9 cellular contexts compared by ENCODE assay signal in the genomic region with DNA sequence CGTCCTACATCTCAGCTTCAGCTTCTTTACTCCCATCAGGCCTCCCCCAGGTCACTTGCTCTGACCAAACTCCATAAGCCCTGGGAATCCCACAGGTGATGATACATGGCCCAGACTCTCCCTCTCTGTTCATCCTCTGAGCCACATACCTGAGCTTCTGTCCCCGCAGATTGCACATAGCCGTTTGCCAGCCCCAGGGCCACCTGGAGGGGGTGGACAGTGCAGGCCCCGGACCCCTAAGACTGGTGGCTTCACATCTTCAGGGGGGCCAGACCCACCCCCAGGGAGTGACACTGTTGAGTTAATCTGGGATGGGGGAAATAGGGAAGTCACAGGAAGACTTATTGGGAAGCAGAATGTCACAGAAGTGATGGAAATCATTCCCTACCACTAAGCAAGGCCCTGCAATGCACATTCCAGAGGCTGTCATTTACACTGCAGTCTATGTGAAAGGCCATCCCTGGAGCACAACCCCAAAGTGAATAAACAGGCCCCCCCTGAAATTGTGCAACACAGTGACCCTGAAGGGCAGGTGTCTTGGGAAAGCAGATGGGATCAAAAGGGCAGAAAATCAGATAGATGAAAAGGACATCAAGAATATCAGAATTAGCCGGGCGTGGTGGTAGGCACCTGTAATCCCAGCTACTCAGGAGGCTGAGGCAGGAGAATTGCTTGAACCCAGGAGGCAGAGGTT. TPM values are rescaled to one million over a fixed set of nuclear protein-coding genes. Genes with fewer than 3 reads are reported as not detected.
DNase-seq lines count a peak whose midpoint lies in the region; ATAC-seq and TF ChIP-seq lines count a peak whose summit lies in the region.
"Had no signal": no experiment of that assay in that cellular context is flagged by ENCODE, and none has a peak within 500 bp of the region (broad histone marks: within the 10 kb centered on the region; RNA-seq: fewer than 3 reads in every experiment).

No MANE protein-coding gene starts in this region.

- H3K79me2 ChIP-seq in GM23338 (replicated peaks; ENCODE audit: insufficient read depth): peaks cover 23% of the 10 kb centered on the region

- no peak overlapping the region for H3K27ac Mint-ChIP-seq in GM23338
- peak overlapping the region; percentile 89 for H3K27ac Mint-ChIP-seq in activated naive CD8-positive, alpha-beta T cell treated with anti-CD3 and anti-CD28 coated beads for 36 hours
- peak overlapping the region in 3 of 6 donors; percentile 29 to 96 (median 91) for H3K27ac Mint-ChIP-seq in naive B cell

- H3K27me3 ChIP-seq in GM23338 (ENCODE audit: insufficient read depth): no peaks in the 10 kb centered on the region
- H3K27me3 ChIP-seq in heart right ventricle: no peaks in the 10 kb centered on the region
- H3K27me3 ChIP-seq: adrenal gland had no signal

- DNase-seq in AG04449 (ENCODE audit: low read depth, low spot score): no peak
- no peak for DNase-seq in GM23338 (ENCODE audit: low spot score)
- no peak for DNase-seq in activated naive CD8-positive, alpha-beta T cell treated with anti-CD3 and anti-CD28 coated beads for 36 hours
- DNase-seq in naive B cell: no peak
- DNase-seq in superior temporal gyrus (ENCODE audit: extremely low spot score): no peak
- DNase-seq in heart right ventricle: no peak

- H3K9me2 ChIP-seq in GM23338 (ENCODE audit: insufficient read depth): no peaks in the 10 kb centered on the region

- 69 to 79% methylated on average over 6 of the region's 6 CpGs for WGBS in heart right ventricle, 2 donors

- POLR2A ChIA-PET in AG04449 (lab: Yijun Ruan, JAX): interaction anchor here (0.6 to 1.0 kb wide), 3 partner anchors 8 to 50 kb away, joined by 3 read pairs; no protein-coding TSS in a partner anchor

- H3F3A ChIP-seq in GM23338 (replicated peaks; ENCODE audit: low read depth): peaks cover 30% of the 10 kb centered on the region

- no peak overlapping the region for H2AFZ ChIP-seq in GM23338

- peaks cover 22% of the 10 kb centered on the region for H4K20me1 ChIP-seq in GM23338 (replicated peaks; ENCODE audit: insufficient read depth)

- intact Hi-C loops in heart right ventricle (cut with DNase I): loop anchor here in 7 of 10 donors (2.0 to 5.0 kb wide), 3 partner anchors 36 to 231 kb away; partner anchors contain the start of gene BRD2 (in 1 of the 7)

- peaks cover 12% of the 10 kb centered on the region for H3K4me1 ChIP-seq in GM23338 (ENCODE audit: insufficient read depth)
- H3K4me1 ChIP-seq in heart right ventricle: peaks cover 22 to 64% (median 52%) of the 10 kb centered on the region in 9 donors

- ATAC-seq in GM23338 (no peak), naive B cell (ENCODE audit: low read depth in 2 of 2) (no peak), HG03280 (IDR thresholded peaks at IDR 0.05; ENCODE audit: unreplicated experiment) (no peak), HG02870 (IDR thresholded peaks at IDR 0.05; ENCODE audit: unreplicated experiment) (no peak), heart right ventricle (no peak)

- H3K36me3 ChIP-seq in GM23338 (ENCODE audit: insufficient read depth) (peaks cover 11% of the 10 kb centered on the region; the same call in 1 of the 2 replicates), heart right ventricle (peaks cover 0 to 62% (median 41%) of the 10 kb centered on the region in 9 donors)

- H3K9me3 Mint-ChIP-seq in GM23338 (no peaks in the 10 kb centered on the region; the same call in 2 of the 3 replicates), naive B cell (no peaks in the 10 kb centered on the region)
- H3K9me3 Mint-ChIP-seq in activated naive CD8-positive, alpha-beta T cell treated with anti-CD3 and anti-CD28 coated beads for 36 hours: no peaks in the 10 kb centered on the region

- peaks cover 48% of the 10 kb centered on the region for H3K4me1 Mint-ChIP-seq in GM23338
- peaks cover 53% of the 10 kb centered on the region for H3K4me1 Mint-ChIP-seq in activated naive CD8-positive, alpha-beta T cell treated with anti-CD3 and anti-CD28 coated beads for 36 hours
- H3K4me1 Mint-ChIP-seq in naive B cell: peaks cover 60 to 76% (median 67%) of the 10 kb centered on the region in 3 donors

- H3K27me3 Mint-ChIP-seq in GM23338 (ENCODE audit: insufficient read depth, low read depth, poor library complexity) (peaks cover 20% of the 10 kb centered on the region), naive B cell (no peaks in the 10 kb centered on the region)
- H3K27me3 Mint-ChIP-seq in activated naive CD8-positive, alpha-beta T cell treated with anti-CD3 and anti-CD28 coated beads for 36 hours: no peaks in the 10 kb centered on the region

- H3K36me3 Mint-ChIP-seq in GM23338 (ENCODE audit: low read depth): peaks cover 39% of the 10 kb centered on the region
- H3K36me3 Mint-ChIP-seq in activated naive CD8-positive, alpha-beta T cell treated with anti-CD3 and anti-CD28 coated beads for 36 hours: peaks cover 32% of the 10 kb centered on the region
- H3K36me3 Mint-ChIP-seq in naive B cell: peaks cover 13 to 33% of the 10 kb centered on the region in 2 donors

- H3K27ac ChIP-seq in GM23338 (ENCODE audit: low read depth): no peak overlapping the region
- peak overlapping the region in 4 of 10 donors; percentile 6 to 26 (median 15) for H3K27ac ChIP-seq in heart right ventricle

- CTCF ChIA-PET in AG04449 (lab: Yijun Ruan, JAX): interaction anchor here (0.6 to 2.9 kb wide), 27 partner anchors 9 to 356 kb away, joined by 3 to 22 read pairs (median 4); partner anchors contain the start of genes RING1, RPS18 and VPS52

- no peaks in the 10 kb centered on the region for H3K9me3 ChIP-seq in heart right ventricle
- H3K9me3 ChIP-seq: adrenal gland had no signal

- no peak for TF ChIP-seq CTCF in AG04449 (IDR thresholded peaks at IDR 0.05; ENCODE audit: insufficient read depth, low read length, missing control alignments)
- TF ChIP-seq CTCF in GM23338 (conservative IDR thresholded peaks at IDR 0.05; ENCODE audit: low read depth in 2 of 2): no peak
- TF ChIP-seq CTCF in heart right ventricle (IDR thresholded peaks at IDR 0.05): no peak

- H3K4me3 Mint-ChIP-seq in GM23338 (peak overlapping the region; percentile 100), naive B cell (peak overlapping the region; percentile 77 to 100 (median 92))
- peak overlapping the region; percentile 92 for H3K4me3 Mint-ChIP-seq in activated naive CD8-positive, alpha-beta T cell treated with anti-CD3 and anti-CD28 coated beads for 36 hours

- 0 out of 2 replicates have a peak overlapping the region, but pooled peaks have one; percentile 17 for H3K4me2 ChIP-seq in GM23338

- H3K4me3 ChIP-seq in AG04449 (ENCODE audit: low read depth, low read length) (peak overlapping the region; percentile 6), GM23338 (no peak overlapping the region), heart right ventricle (no peak overlapping the region)

RNA-seq across cellular contexts. Expression of gene RXRB, which starts 2.2 kb away (rescaled TPM):
- total RNA-seq in GM23338 (2014; rRNA removed; shearing (Covaris generic)): 11.3 and 11.6 TPM in 2 replicates
- polyA plus RNA-seq in GM23338 (2016; fragmentation: Nextera tagmentation; extraction: Ambion mirVana) (6.7 and 6.9 TPM in 2 replicates), naive B cell (ENCODE audit: low read depth in 6 of 6) (10 to 100 TPM in 1 of 6 donors, 1 to 10 TPM in 5; 2.2 to 10.8 (median 7.4) TPM), heart right ventricle (10 to 100 TPM; 22.2 to 40.7 TPM)
- 10 to 100 TPM; 40.4 to 42.1 TPM for total RNA-seq in activated naive CD8-positive, alpha-beta T cell treated with anti-CD3 and anti-CD28 coated beads for 36 hours
- 10 to 100 TPM; 29.7 to 39.1 (median 33.2) TPM for total RNA-seq in heart right ventricle

RNA-seq across cellular contexts. Expression of gene SLC39A7, which starts 2.4 kb away (rescaled TPM):
- total RNA-seq in GM23338 (2014; rRNA removed; shearing (Covaris generic)): 75.9 and 79.9 TPM in 2 replicates
- 9.0 and 9.2 TPM in 2 replicates for polyA plus RNA-seq in GM23338 (2016; fragmentation: Nextera tagmentation; extraction: Ambion mirVana)
- total RNA-seq in activated naive CD8-positive, alpha-beta T cell treated with anti-CD3 and anti-CD28 coated beads for 36 hours: 10 to 100 TPM; 51.0 to 55.6 TPM
- 10 to 100 TPM; 15.6 to 26.0 (median 17.6) TPM for polyA plus RNA-seq in naive B cell (ENCODE audit: low read depth in 6 of 6)
- total RNA-seq in heart right ventricle: 100 to 1,000 TPM in 1 of 10 donors, 10 to 100 TPM in 9; 44.8 to 104 (median 53.1) TPM
- polyA plus RNA-seq in heart right ventricle: 100 to 1,000 TPM in 1 of 2 donors, 10 to 100 TPM in 1; 25.8 to 178 TPM

RNA-seq across cellular contexts. Expression of gene COL11A2, which starts 6.0 kb away (rescaled TPM):
- 1.3 and 2.7 TPM in 2 replicates for total RNA-seq in GM23338 (2014; rRNA removed; shearing (Covaris generic))
- polyA plus RNA-seq in GM23338 (2016; fragmentation: Nextera tagmentation; extraction: Ambion mirVana) (1.6 and 2.2 TPM in 2 replicates), naive B cell (ENCODE audit: low read depth in 6 of 6) (under 1 TPM in 2 of 6 donors, not detected in 4; 0.09 to 0.30 TPM), heart right ventricle (1 to 10 TPM in 1 of 2 donors, under 1 TPM in 1; 0.55 to 8.7 TPM)
- total RNA-seq in activated naive CD8-positive, alpha-beta T cell treated with anti-CD3 and anti-CD28 coated beads for 36 hours: 1 to 10 TPM; 1.0 to 1.1 TPM
- total RNA-seq in heart right ventricle: 1 to 10 TPM in 3 of 10 donors, under 1 TPM in 7; 0.52 to 3.9 (median 0.94) TPM

RNA-seq across cellular contexts. Expression of gene HSD17B8, which starts 6.1 kb away (rescaled TPM):
- 8.9 and 16.0 TPM in 2 replicates for total RNA-seq in GM23338 (2014; rRNA removed; shearing (Covaris generic))
- polyA plus RNA-seq in GM23338 (2016; fragmentation: Nextera tagmentation; extraction: Ambion mirVana): 4.3 and 5.6 TPM in 2 replicates
- 10 to 100 TPM; 31.1 to 32.6 TPM for total RNA-seq in activated naive CD8-positive, alpha-beta T cell treated with anti-CD3 and anti-CD28 coated beads for 36 hours
- 10 to 100 TPM; 13.8 to 24.1 (median 21.6) TPM for polyA plus RNA-seq in naive B cell (ENCODE audit: low read depth in 6 of 6)
- total RNA-seq in heart right ventricle: 10 to 100 TPM; 17.6 to 25.5 (median 23.0) TPM
- polyA plus RNA-seq in heart right ventricle: 10 to 100 TPM in 1 of 2 donors, 1 to 10 TPM in 1; 7.4 to 15.1 TPM

RNA-seq across cellular contexts. Expression of gene RING1, which starts 10.0 kb away (rescaled TPM):
- total RNA-seq in GM23338 (2014; rRNA removed; shearing (Covaris generic)): 8.0 and 16.0 TPM in 2 replicates
- polyA plus RNA-seq in GM23338 (2016; fragmentation: Nextera tagmentation; extraction: Ambion mirVana): 6.4 and 8.3 TPM in 2 replicates
- total RNA-seq in activated naive CD8-positive, alpha-beta T cell treated with anti-CD3 and anti-CD28 coated beads for 36 hours: 10 to 100 TPM; 35.3 to 35.8 TPM
- 10 to 100 TPM in 1 of 6 donors, 1 to 10 TPM in 5; 2.8 to 12.1 (median 7.4) TPM for polyA plus RNA-seq in naive B cell (ENCODE audit: low read depth in 6 of 6)
- total RNA-seq in heart right ventricle: 10 to 100 TPM; 26.5 to 32.1 (median 28.0) TPM
- polyA plus RNA-seq in heart right ventricle: 10 to 100 TPM; 28.6 to 35.1 TPM
